In genomic region chrX:14080031-14080430, GRCh38 we compare ENCODE assay signal across 8 cellular contexts.
"Had no signal": no experiment of that assay in that cellular context is flagged by ENCODE, and none has a peak within 500 bp of the region (broad histone marks: within the 10 kb centered on the region; RNA-seq: fewer than 3 reads in every experiment).

No MANE protein-coding gene starts in this region.

- H3K4me2 ChIP-seq: GM23338 had no signal

- FAIRE-seq: H1, H54, HepG2 had no signal

- H3K4me3 Mint-ChIP-seq: GM23338, H9, IgD-negative memory B cell had no signal

- H3K4me3 ChIP-seq: GM23338 had no signal

- ATAC-seq: GM23338, HepG2 had no signal

- H3K9me3 Mint-ChIP-seq: GM23338, IgD-negative memory B cell had no signal

- DNase-seq: H9, HCEC 1CT had no signal

- H3K27ac ChIP-seq: HL-60 had no signal

- H3K4me1 Mint-ChIP-seq: H9, IgD-negative memory B cell had no signal

- H2AFZ ChIP-seq: GM23338 had no signal

- H3K36me3 Mint-ChIP-seq: IgD-negative memory B cell had no signal

- H3K27ac Mint-ChIP-seq: GM23338, H9, IgD-negative memory B cell had no signal
